Comparison of ENCODE assay signal across 9 cellular contexts in genomic region chr17:58156839-58157803, GRCh38. TPM values are rescaled to one million over a fixed set of nuclear protein-coding genes. Genes with fewer than 3 reads are reported as not detected.
DNase-seq lines count a peak whose midpoint lies in the region; ATAC-seq and TF ChIP-seq lines count a peak whose summit lies in the region.
"Had no signal": no experiment of that assay in that cellular context is flagged by ENCODE, and none has a peak within 500 bp of the region (broad histone marks: within the 10 kb centered on the region; RNA-seq: fewer than 3 reads in every experiment).

No MANE protein-coding gene starts in this region.

- peaks cover 7% of the 10 kb centered on the region for H3K36me3 Mint-ChIP-seq in central memory CD8-positive, alpha-beta T cell (ENCODE audit: insufficient read depth)
- peaks cover 5% of the 10 kb centered on the region for H3K36me3 Mint-ChIP-seq in memory B cell

- peaks cover 53% of the 10 kb centered on the region for H3K4me1 Mint-ChIP-seq in central memory CD8-positive, alpha-beta T cell
- H3K4me1 Mint-ChIP-seq in memory B cell = peaks cover 12% of the 10 kb centered on the region

- peak overlapping the region; percentile 95 for H3K27ac Mint-ChIP-seq in central memory CD8-positive, alpha-beta T cell (ENCODE audit: low read depth)
- no peak overlapping the region for H3K27ac Mint-ChIP-seq in memory B cell

- H3K9me3 Mint-ChIP-seq in central memory CD8-positive, alpha-beta T cell = peaks cover 13% of the 10 kb centered on the region
- no peaks in the 10 kb centered on the region for H3K9me3 Mint-ChIP-seq in memory B cell

- H3K4me3 Mint-ChIP-seq in central memory CD8-positive, alpha-beta T cell = peak overlapping the region; percentile 86
- H3K4me3 Mint-ChIP-seq in memory B cell = peak overlapping the region; percentile 82

- no peak for TF ChIP-seq CTCF in GM12864 (IDR thresholded peaks at IDR 0.05; ENCODE audit: low read depth, low read length, missing control alignments)

- peak overlapping the region; percentile 23 for H3K4me3 ChIP-seq in GM12864 (ENCODE audit: low read depth, low read length)

- DNase-seq in GM12864 (ENCODE audit: low read depth) (no peak), memory B cell (ENCODE audit: low spot score in 2 of 2) (peak in 1 of 2 donors; percentile 17), posterior vena cava (ENCODE audit: low spot score) (no peak)
- peak in 3 of 4 experiments; percentile 15 to 24 (median 21) for DNase-seq in activated CD4-positive, CD25-positive, alpha-beta regulatory T cell (lab: John Stamatoyannopoulos, UW)
- DNase-seq in central memory CD8-positive, alpha-beta T cell (ENCODE audit: low spot score in 2 of 2) = peak; percentile 20 to 42
- DNase-seq in stimulated activated CD8-positive, alpha-beta memory T cell treated with anti-CD3 and anti-CD28 coated beads, Interleukin-15, amount 100 ng/mL, for 24 hours (ENCODE audit: low read depth) = peak; percentile 32

- intact Hi-C loops in posterior vena cava (cut with DNase I) = no loop called here

- no peaks in the 10 kb centered on the region for H3K27me3 Mint-ChIP-seq in central memory CD8-positive, alpha-beta T cell
- peaks cover 20% of the 10 kb centered on the region for H3K27me3 Mint-ChIP-seq in memory B cell

- ATAC-seq in central memory CD8-positive, alpha-beta T cell (replicated peaks; ENCODE audit: extremely low read depth, poor library complexity, severe bottlenecking) = peak; percentile 54
- peak; percentile 64 for ATAC-seq in memory B cell (ENCODE audit: low read depth)
- no peak for ATAC-seq in HG03469 (IDR thresholded peaks at IDR 0.05; ENCODE audit: unreplicated experiment)
- ATAC-seq in GM18502 (IDR thresholded peaks at IDR 0.05; ENCODE audit: poor library complexity, unreplicated experiment) = no peak
- ATAC-seq: left colon had no signal

RNA-seq across cellular contexts. Expression of gene OR4D1, which starts 8.9 kb away (rescaled TPM):
- total RNA-seq in posterior vena cava = not detected
- total RNA-seq: left colon had no signal

RNA-seq across cellular contexts. Expression of gene OR4D2, which starts 9.7 kb away (rescaled TPM):
- total RNA-seq in posterior vena cava = not detected
- total RNA-seq: left colon had no signal

RNA-seq across cellular contexts. Expression of gene EPX, which starts 35.4 kb away (rescaled TPM):
- not detected for total RNA-seq in posterior vena cava
- total RNA-seq: left colon had no signal

Comparison
In these comparisons a context has a peak if more than half of its experiments do, and no peak if none do; other contexts are left out.
1. DNase-seq: peak in activated CD4-positive, CD25-positive, alpha-beta regulatory T cell (3 of 4), central memory CD8-positive, alpha-beta T cell (2 of 2) and stimulated activated CD8-positive, alpha-beta memory T cell treated with anti-CD3 and anti-CD28 coated beads, Interleukin-15, amount 100 ng/mL, for 24 hours (single experiment); none in GM12864 (single experiment) and posterior vena cava (single experiment).
2. ATAC-seq: peak in central memory CD8-positive, alpha-beta T cell (single experiment) and memory B cell (single experiment); none in HG03469 (single experiment) and GM18502 (single experiment).